Comparison of ENCODE assay signal across 28 cellular contexts in the genomic region with DNA sequence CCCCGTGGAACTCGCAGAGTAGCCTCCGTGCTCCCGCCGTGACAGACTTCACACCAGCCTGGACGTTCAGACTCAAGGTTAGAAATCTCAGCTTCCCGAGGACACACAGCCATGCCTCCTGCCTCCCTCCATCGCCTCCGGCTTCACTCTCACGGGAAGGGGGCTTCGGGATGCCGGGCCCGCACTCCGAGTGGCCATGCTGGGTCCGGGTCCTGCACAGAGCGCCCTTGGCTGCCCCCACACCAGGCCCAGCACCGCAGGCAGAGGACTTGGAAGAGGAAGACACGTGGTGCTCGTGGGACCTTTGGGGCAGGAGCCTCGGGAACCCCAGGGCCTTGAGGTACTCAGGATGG.
"Had no signal": no experiment of that assay in that cellular context is flagged by ENCODE, and none has a peak within 500 bp of the region (broad histone marks: within the 10 kb centered on the region; RNA-seq: fewer than 3 reads in every experiment).

No MANE protein-coding gene starts in this region.

- H3K36me3 ChIP-seq: colonic mucosa, esophagus squamous epithelium, gastrocnemius medialis, heart right ventricle, left ventricle myocardium inferior, lower lobe of right lung had no signal

- H3K4me3 Mint-ChIP-seq: dendritic cell treated with granulocyte-macrophage colony-stimulating factor and Interleukin-4, amounts not matched to agents 40 ng/mL and 50 ng/mL, for 4 days; effector memory CD8-positive, alpha-beta T cell; endodermal cell; mesothelial cell of epicardium had no signal

- H3K4me3 ChIP-seq: colonic mucosa, esophagus squamous epithelium, gastrocnemius medialis, heart right ventricle, left ventricle myocardium inferior, lower lobe of right lung, mucosa of descending colon had no signal

- ATAC-seq: effector memory CD8-positive, alpha-beta T cell; esophagus mucosa; gastrocnemius medialis; heart right ventricle; left colon; left lobe of liver; lower lobe of right lung; mucosa of descending colon had no signal

- FAIRE-seq: endometrium, islet of Langerhans, keratinocyte had no signal

- H3K9me3 ChIP-seq: colonic mucosa, esophagus squamous epithelium, gastrocnemius medialis, heart right ventricle, left ventricle myocardium inferior, lower lobe of right lung, mucosa of descending colon had no signal

- DNase-seq: cerebellar nuclear complex; colonic mucosa; cortex of kidney; effector CD8-positive, alpha-beta T cell; effector memory CD8-positive, alpha-beta T cell; endodermal cell; erythroblast; esophagus squamous epithelium; foreskin fibroblast; foreskin melanocyte; gastrocnemius medialis; glutamatergic neuron; head of caudate nucleus; hippocampal formation; left colon; left ventricle myocardium inferior; lower lobe of right lung; mesenchymal stem cell had no signal

- H3K27ac Mint-ChIP-seq: dendritic cell treated with granulocyte-macrophage colony-stimulating factor and Interleukin-4, amounts not matched to agents 40 ng/mL and 50 ng/mL, for 4 days; endodermal cell; mesothelial cell of epicardium had no signal

- H3K4me1 ChIP-seq: colonic mucosa had no signal

- H3K27me3 ChIP-seq: colonic mucosa had no signal

- H3K9me3 Mint-ChIP-seq: dendritic cell treated with granulocyte-macrophage colony-stimulating factor and Interleukin-4, amounts not matched to agents 40 ng/mL and 50 ng/mL, for 4 days; effector memory CD8-positive, alpha-beta T cell; mesothelial cell of epicardium had no signal

- H3K36me3 Mint-ChIP-seq: mesothelial cell of epicardium had no signal

- H3K27me3 Mint-ChIP-seq: effector memory CD8-positive, alpha-beta T cell had no signal

- H3K27ac ChIP-seq: colonic mucosa, epithelial cell of prostate, esophagus squamous epithelium, gastrocnemius medialis, heart right ventricle, left ventricle myocardium inferior, lower lobe of right lung had no signal
